Comparison of ENCODE assay signal across 8 cellular contexts in the genomic region with DNA sequence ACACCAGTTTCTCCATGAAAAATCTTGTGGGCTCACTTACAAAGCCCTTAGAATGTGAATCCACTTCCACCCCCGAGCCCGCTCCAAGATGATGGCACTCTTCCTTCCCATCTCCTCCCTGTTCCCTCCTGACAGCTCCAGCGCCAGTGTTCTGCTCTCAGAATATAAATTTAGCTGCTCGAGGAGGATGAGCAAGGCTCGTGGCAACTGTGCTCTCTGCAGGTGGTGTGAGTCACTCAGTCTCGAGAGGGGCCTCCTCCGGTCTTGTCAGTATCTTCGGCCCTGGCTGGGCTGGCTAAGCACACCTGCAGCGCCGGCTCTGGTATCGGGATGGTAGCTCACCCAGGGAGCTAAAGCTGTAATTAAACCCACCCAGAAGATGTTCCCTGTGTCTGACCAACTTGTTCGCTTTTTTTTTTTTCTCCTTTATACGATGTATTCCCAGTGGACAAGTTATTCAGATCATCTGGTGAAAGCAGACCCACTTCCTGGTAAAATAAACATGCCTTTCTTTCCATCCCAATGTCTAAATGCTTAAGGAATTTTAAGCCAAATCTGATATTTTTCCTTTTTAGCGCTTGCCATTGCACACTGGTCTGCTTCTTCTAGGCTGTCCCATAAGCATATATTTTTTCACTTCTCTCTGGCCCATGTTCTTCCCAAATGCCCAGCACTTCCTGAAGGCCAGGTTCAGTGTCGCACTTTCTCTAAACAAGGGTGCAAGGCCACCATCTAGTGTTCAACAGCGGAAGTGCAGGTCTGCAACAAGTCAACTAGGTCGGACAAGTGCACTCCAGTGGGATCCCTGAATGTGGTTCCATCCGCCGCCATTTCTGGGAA. TPM values are rescaled to one million over a fixed set of nuclear protein-coding genes. Genes with fewer than 3 reads are reported as not detected.
DNase-seq lines count a peak whose midpoint lies in the region; ATAC-seq and TF ChIP-seq lines count a peak whose summit lies in the region.

No MANE protein-coding gene starts in this region.

- BruUV-seq in Caco-2 (replicated peaks; lab: Mats Ljungman, UMichigan), result no TSS peak

- H3K27me3 ChIP-seq in Caco-2 (replicated peaks; ENCODE audit: control insufficient read depth, insufficient read depth, low read length), result no peaks in the 10 kb centered on the region

- no peaks in the 10 kb centered on the region for H3K36me3 ChIP-seq in Caco-2 (ENCODE audit: control insufficient read depth, insufficient read depth, low read length)

- intact Hi-C loops in Caco-2 (cut with micrococcal nuclease; ENCODE audit: unreplicated experiment), result loop anchor here (1.0 kb wide), 3 partner anchors 24 to 192 kb away; no protein-coding TSS in a partner anchor

- no peak overlapping the region for H3K4me3 ChIP-seq in Caco-2 (ENCODE audit: low read depth, low read length)

- H3K36me3 Mint-ChIP-seq in Caco-2 (ENCODE audit: insufficient read depth, unreplicated experiment), result no peaks in the 10 kb centered on the region
- no peaks in the 10 kb centered on the region for H3K36me3 Mint-ChIP-seq in HFFc6 (ENCODE audit: low read depth)
- no peaks in the 10 kb centered on the region for H3K36me3 Mint-ChIP-seq in endothelial cell (ENCODE audit: low read depth, unreplicated experiment)
- H3K36me3 Mint-ChIP-seq in mesothelial cell of epicardium, result no peaks in the 10 kb centered on the region

- H3K27ac Mint-ChIP-seq in Caco-2 (ENCODE audit: unreplicated experiment) (no peak overlapping the region), HFFc6 (peak overlapping the region; percentile 73), endothelial cell (ENCODE audit: unreplicated experiment) (no peak overlapping the region), mesothelial cell of epicardium (no peak overlapping the region)

- DNase-seq in Caco-2 (peak; percentile 77 to 82), HFFc6 (peak; percentile 79), NCI-H748 (lab: John Stamatoyannopoulos, UW; ENCODE audit: unreplicated experiment) (peak; percentile 50), endothelial cell (ENCODE audit: low spot score) (peak; percentile 80), mesothelial cell of epicardium (ENCODE audit: low spot score in 2 of 2, unreplicated experiment in 2 of 2) (peak in 1 of 2 experiments; percentile 79)
- peak; percentile 17 to 36 for DNase-seq in activated CD8-positive, alpha-beta memory T cell treated with anti-CD3 and anti-CD28 coated beads for 1 hour (ENCODE audit: extremely low read depth in 1 of 2, low read depth in 1 of 2)
- peak; percentile 19 to 21 for DNase-seq in stimulated activated CD8-positive, alpha-beta memory T cell treated with anti-CD3 and anti-CD28 coated beads, Interleukin-4, amount 100 ng/mL, for 1 hour (ENCODE audit: low read depth in 2 of 2, low spot score in 1 of 2)

- H3K4me1 ChIP-seq in Caco-2, result no peaks in the 10 kb centered on the region

- no peak overlapping the region for H3K4me3 Mint-ChIP-seq in Caco-2 (ENCODE audit: unreplicated experiment)
- H3K4me3 Mint-ChIP-seq in HFFc6, result peak overlapping the region; percentile 30
- no peak overlapping the region for H3K4me3 Mint-ChIP-seq in endothelial cell (ENCODE audit: unreplicated experiment)
- peak overlapping the region; percentile 14 for H3K4me3 Mint-ChIP-seq in mesothelial cell of epicardium

- H3K9me3 ChIP-seq in Caco-2, result no peaks in the 10 kb centered on the region

- CTCF ChIA-PET in Caco-2 (lab: Charles Lee), result interaction anchor here (1.0 kb wide), 1 partner anchor 25 kb away, joined by 3 read pairs; no protein-coding TSS in a partner anchor

- H3K4me1 Mint-ChIP-seq in Caco-2 (ENCODE audit: low read depth, unreplicated experiment) (no peaks in the 10 kb centered on the region), HFFc6 (ENCODE audit: low read depth) (peaks cover 48% of the 10 kb centered on the region), endothelial cell (ENCODE audit: unreplicated experiment) (peaks cover 3% of the 10 kb centered on the region), mesothelial cell of epicardium (peaks cover 4% of the 10 kb centered on the region)

- H3K27me3 Mint-ChIP-seq in Caco-2 (ENCODE audit: insufficient read depth, unreplicated experiment), result peaks cover 12% of the 10 kb centered on the region
- H3K27me3 Mint-ChIP-seq in HFFc6 (ENCODE audit: insufficient read depth), result peaks cover 10% of the 10 kb centered on the region
- H3K27me3 Mint-ChIP-seq in endothelial cell (ENCODE audit: unreplicated experiment), result peaks cover 3% of the 10 kb centered on the region
- H3K27me3 Mint-ChIP-seq in mesothelial cell of epicardium (ENCODE audit: low read depth), result peaks cover 17% of the 10 kb centered on the region

- no peak for ATAC-seq in GM19452 (IDR thresholded peaks at IDR 0.05; ENCODE audit: unreplicated experiment)

- no peaks in the 10 kb centered on the region for H3K9me3 Mint-ChIP-seq in Caco-2 (ENCODE audit: unreplicated experiment)
- H3K9me3 Mint-ChIP-seq in HFFc6, result no peaks in the 10 kb centered on the region
- no peaks in the 10 kb centered on the region for H3K9me3 Mint-ChIP-seq in endothelial cell (ENCODE audit: unreplicated experiment)
- no peaks in the 10 kb centered on the region for H3K9me3 Mint-ChIP-seq in mesothelial cell of epicardium

- POLR2A ChIA-PET in Caco-2 (lab: Charles Lee), result no interaction called here

- TF ChIP-seq CTCF in Caco-2 (IDR thresholded peaks at IDR 0.05; ENCODE audit: insufficient read depth in 1 of 2, low read depth in 1 of 2, low read length in 1 of 2, severe bottlenecking in 1 of 2, unreplicated experiment in 1 of 2) (peak; percentile 87 to 94), HFFc6 (IDR thresholded peaks at IDR 0.05) (peak; percentile 99), endothelial cell (IDR thresholded peaks at IDR 0.05; ENCODE audit: unreplicated experiment) (peak; percentile 96), mesothelial cell of epicardium (IDR thresholded peaks at IDR 0.05; ENCODE audit: unreplicated experiment) (peak; percentile 89)

RNA-seq across cellular contexts. Expression of gene YPEL5, which starts 31.4 kb away (rescaled TPM):
- total RNA-seq in Caco-2 (2022), result 43.6 and 50.9 TPM in 2 replicates
- total RNA-seq in HFFc6 (2021; fragmentation: NEBNext Ultra II Directional; extraction: Animal tissue kit (Norgen Biotek cat#: 25700)), result 100 to 1,000 TPM in 1 of 6 experiments, 10 to 100 TPM in 5; 81.8 to 110 (median 88.4) TPM
- 120 TPM for total RNA-seq in endothelial cell (ENCODE audit: unreplicated experiment)
- 73.4 to 81.1 TPM (median 79.4 TPM) in 3 replicates for total RNA-seq in mesothelial cell of epicardium

Comparison
In these comparisons a context has a peak if more than half of its experiments do, and no peak if none do; other contexts are left out.
1. H3K4me3 Mint-ChIP-seq: peak in HFFc6 (single experiment) and mesothelial cell of epicardium (single experiment); none in Caco-2 (single experiment) and endothelial cell (single experiment).
2. Peak in every context shown above with its lines, with median percentiles within 50 percentile points of each other: CTCF ChIP-seq.